Comparison of ENCODE assay signal across 8 cellular contexts in the genomic region with DNA sequence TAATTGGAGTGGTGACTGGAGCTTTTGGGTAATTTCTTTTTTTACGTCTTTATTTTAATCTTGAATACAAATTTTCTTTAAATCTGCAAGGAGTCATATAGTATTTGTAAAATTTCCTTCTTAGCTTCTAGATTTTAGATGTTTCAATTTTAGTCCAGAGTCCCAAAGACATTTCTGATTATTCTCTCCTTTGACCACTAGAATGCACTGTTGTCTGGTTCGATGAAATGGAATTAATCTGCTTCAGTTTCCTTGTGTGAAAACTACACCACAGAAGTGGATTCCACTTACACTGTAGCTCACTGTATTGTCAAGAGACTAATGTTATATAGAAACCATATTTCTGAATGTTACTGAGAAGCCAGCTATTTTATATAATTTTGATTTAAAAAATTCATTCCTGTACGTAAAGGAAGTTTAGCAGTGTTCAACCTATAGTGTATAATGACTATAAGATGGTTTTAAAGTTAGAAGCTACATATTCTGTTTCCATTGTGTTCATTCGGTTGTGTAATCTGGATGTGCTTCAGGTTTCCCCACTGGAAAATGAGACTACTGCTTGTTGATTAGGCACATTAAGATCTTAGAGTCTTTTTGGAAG. TPM values are rescaled to one million over a fixed set of nuclear protein-coding genes. Genes with fewer than 3 reads are reported as not detected.
A peak's percentile ranks its signal among the peaks of the same experiment; 100 is the strongest.
DNase-seq lines count a peak whose midpoint lies in the region; ATAC-seq and TF ChIP-seq lines count a peak whose summit lies in the region.

No MANE protein-coding gene starts in this region.

- H4K20me1 ChIP-seq in OCI-LY1 (ENCODE audit: insufficient read depth, low read length), result no peaks in the 10 kb centered on the region

- H3K27me3 ChIP-seq in OCI-LY1 (ENCODE audit: insufficient read depth, low read length), result no peaks in the 10 kb centered on the region

- TF ChIP-seq CTCF in OCI-LY1 (IDR thresholded peaks at IDR 0.05; ENCODE audit: low read length) (peak; percentile 70), epithelial cell of esophagus (IDR thresholded peaks at IDR 0.05; ENCODE audit: insufficient read depth, low read depth, low read length, missing control alignments) (peak; percentile 52), osteocyte (IDR thresholded peaks at IDR 0.05) (peak; percentile 68)

- no peak overlapping the region for H3K27ac Mint-ChIP-seq in osteocyte (ENCODE audit: unreplicated experiment)

- peaks cover 2% of the 10 kb centered on the region for H3K4me1 Mint-ChIP-seq in osteocyte (ENCODE audit: unreplicated experiment)

- ATAC-seq in HG03354 (IDR thresholded peaks at IDR 0.05; ENCODE audit: poor library complexity, severe bottlenecking, unreplicated experiment) (peak; percentile 55), HG02798 (IDR thresholded peaks at IDR 0.05; ENCODE audit: poor library complexity, unreplicated experiment) (no peak), GM19023 (IDR thresholded peaks at IDR 0.05; ENCODE audit: unreplicated experiment) (no peak)

- H3K36me3 ChIP-seq in OCI-LY1 (ENCODE audit: insufficient read depth, low read length), result peaks cover 8% of the 10 kb centered on the region; the same call in 1 of the 2 replicates

- H3K9me3 Mint-ChIP-seq in osteocyte (ENCODE audit: unreplicated experiment), result no peaks in the 10 kb centered on the region

- H3K9me2 ChIP-seq in OCI-LY1 (ENCODE audit: low read depth, low read length), result no peaks in the 10 kb centered on the region

- H3K9me3 ChIP-seq in OCI-LY1 (ENCODE audit: low read length), result no peaks in the 10 kb centered on the region

- no peak overlapping the region for H3K4me3 Mint-ChIP-seq in osteocyte (ENCODE audit: unreplicated experiment)

- no peaks in the 10 kb centered on the region; the same call in 1 of the 2 replicates for H3K79me2 ChIP-seq in OCI-LY1 (ENCODE audit: insufficient read depth, low read length)

- DNase-seq in DMS153 treated with DMSO at 0.1 percent for 48 hours (lab: John Stamatoyannopoulos, UW; ENCODE audit: unreplicated experiment) (peak; percentile 41), epithelial cell of esophagus (ENCODE audit: low read depth) (peak; percentile 56), osteocyte (ENCODE audit: extremely low spot score, unreplicated experiment) (no peak)
- DNase-seq in activated CD4-positive, CD25-positive, alpha-beta regulatory T cell treated with anti-CD3 and anti-CD28 coated beads, Interleukin-2, amount 50 U/mL, for 72 hours, result no peak

- no peak overlapping the region for H2AFZ ChIP-seq in OCI-LY1 (ENCODE audit: low read length)

- H3K4me3 ChIP-seq in OCI-LY1 (ENCODE audit: low read depth, low read length, poor library complexity, severe bottlenecking) (no peak overlapping the region), epithelial cell of esophagus (ENCODE audit: low read length) (no peak overlapping the region)

- no peaks in the 10 kb centered on the region for H3K36me3 Mint-ChIP-seq in osteocyte (ENCODE audit: unreplicated experiment)

- peaks cover 27% of the 10 kb centered on the region for H3K4me1 ChIP-seq in OCI-LY1 (ENCODE audit: insufficient read depth, low read length, severe bottlenecking)

- no peak overlapping the region for H3K9ac ChIP-seq in OCI-LY1 (ENCODE audit: low read length)

- no peaks in the 10 kb centered on the region for H3F3A ChIP-seq in OCI-LY1 (ENCODE audit: insufficient read depth, low read length)

- H3K4me2 ChIP-seq in OCI-LY1 (ENCODE audit: low read length), result no peak overlapping the region

- no peak overlapping the region for H3K27ac ChIP-seq in OCI-LY1 (ENCODE audit: low read depth, low read length, poor library complexity, severe bottlenecking)

- H3K27me3 Mint-ChIP-seq in osteocyte (ENCODE audit: unreplicated experiment), result no peaks in the 10 kb centered on the region

RNA-seq across cellular contexts. Expression of a gene that starts 6.1 kb away (rescaled TPM):
- total RNA-seq in osteocyte, result 1.2 and 1.3 TPM in 2 replicates

Comparison
In these comparisons a context has a peak if more than half of its experiments do, and no peak if none do; other contexts are left out.
1. DNase-seq: peak in DMS153 treated with DMSO at 0.1 percent for 48 hours (single experiment) and epithelial cell of esophagus (single experiment); none in osteocyte (single experiment) and activated CD4-positive, CD25-positive, alpha-beta regulatory T cell treated with anti-CD3 and anti-CD28 coated beads, Interleukin-2, amount 50 U/mL, for 72 hours (single experiment).
2. Peak in every context shown above with its lines, with median percentiles within 50 percentile points of each other: CTCF ChIP-seq.